ENCODE assay signal across 26 cellular contexts in genomic region chr3:7683431-7683830, GRCh38.
DNase-seq lines count a peak whose midpoint lies in the region; ATAC-seq and TF ChIP-seq lines count a peak whose summit lies in the region.
"Had no signal": no experiment of that assay in that cellular context is flagged by ENCODE, and none has a peak within 500 bp of the region (broad histone marks: within the 10 kb centered on the region; RNA-seq: fewer than 3 reads in every experiment).

No MANE protein-coding gene starts in this region.

- no peak for TF ChIP-seq POLR2A in thyroid gland (IDR thresholded peaks at IDR 0.05)

- H3K27me3 Mint-ChIP-seq in dendritic cell treated with granulocyte-macrophage colony-stimulating factor and Interleukin-4, amounts not matched to agents 40 ng/mL and 50 ng/mL, for 4 days: no peaks in the 10 kb centered on the region
- H3K27me3 Mint-ChIP-seq: IgD-negative memory B cell had no signal

- H3K4me3 Mint-ChIP-seq in dendritic cell treated with granulocyte-macrophage colony-stimulating factor and Interleukin-4, amounts not matched to agents 40 ng/mL and 50 ng/mL, for 4 days: no peak overlapping the region
- H3K4me3 Mint-ChIP-seq: CD4-positive, alpha-beta memory T cell; IgD-negative memory B cell; neural progenitor cell; T-cell had no signal

- H3K27me3 ChIP-seq in right atrium auricular region (no peaks in the 10 kb centered on the region), thyroid gland (no peaks in the 10 kb centered on the region)
- H3K27me3 ChIP-seq: neural progenitor cell, Peyer's patch, sigmoid colon, SJCRH30, uterus had no signal

- DNase-seq in OCI-M1 (lab: John Stamatoyannopoulos, UW) (peak; percentile 66), right atrium auricular region (ENCODE audit: low spot score) (no peak), thyroid gland (no peak), 8988T (no peak)
- DNase-seq: activated CD4-positive, alpha-beta T cell treated with anti-CD3 and anti-CD28 coated beads, Interleukin-2, amount 50 U/mL, for 48 hours; activated CD8-positive, alpha-beta memory T cell treated with anti-CD3 and anti-CD28 coated beads, Interleukin-2, amount 50 U/mL, for 4 hours; CD4-positive, alpha-beta memory T cell; central memory CD4-positive, alpha-beta T cell; kidney; NCI-H2081; NCI-H2227 treated with DMSO at 0.1 percent for 48 hours; posterior cingulate gyrus; sigmoid colon; SJCRH30; stimulated activated naive CD4-positive, alpha-beta T cell; T-cell; uterus had no signal

- peaks cover 31% of the 10 kb centered on the region for H3K9me3 Mint-ChIP-seq in dendritic cell treated with granulocyte-macrophage colony-stimulating factor and Interleukin-4, amounts not matched to agents 40 ng/mL and 50 ng/mL, for 4 days
- H3K9me3 Mint-ChIP-seq: neural progenitor cell had no signal

- H3K27ac ChIP-seq in right atrium auricular region: peak overlapping the region; percentile 20 to 22
- H3K27ac ChIP-seq in thyroid gland: peak overlapping the region; percentile 19 to 78 (median 35)
- H3K27ac ChIP-seq: lower lobe of right lung, neural progenitor cell, Peyer's patch, sigmoid colon, SJCRH30, uterus had no signal

- peaks cover 12% of the 10 kb centered on the region for H3K36me3 Mint-ChIP-seq in dendritic cell treated with granulocyte-macrophage colony-stimulating factor and Interleukin-4, amounts not matched to agents 40 ng/mL and 50 ng/mL, for 4 days (ENCODE audit: low read depth)
- H3K36me3 Mint-ChIP-seq: activated naive CD4-positive, alpha-beta T cell treated with anti-CD3 and anti-CD28 coated beads, Interleukin-2, amount 50 U/mL, for 72 hours; CD4-positive, alpha-beta memory T cell; IgD-negative memory B cell; neural progenitor cell; T-cell had no signal

- H3K9me3 ChIP-seq in right atrium auricular region: no peaks in the 10 kb centered on the region
- H3K9me3 ChIP-seq in thyroid gland: no peaks in the 10 kb centered on the region
- H3K9me3 ChIP-seq: lower lobe of right lung, Peyer's patch, SJCRH30, uterus had no signal

- H3K4me3 ChIP-seq in right atrium auricular region (no peak overlapping the region), thyroid gland (replicated peaks in 1 of 3) (no peak overlapping the region)
- H3K4me3 ChIP-seq: lower lobe of right lung, neural progenitor cell, Peyer's patch, sigmoid colon, SJCRH30, uterus had no signal

- intact Hi-C loops in dendritic cell treated with granulocyte-macrophage colony-stimulating factor and Interleukin-4, amounts not matched to agents 40 ng/mL and 50 ng/mL, for 4 days (cut with micrococcal nuclease): no loop called here
- intact Hi-C loops in thyroid gland (cut with DNase I): no loop called here

- TF ChIP-seq CTCF in right atrium auricular region (IDR thresholded peaks at IDR 0.05) (no peak), thyroid gland (IDR thresholded peaks at IDR 0.05) (no peak)

- peaks cover 0 to 11% of the 10 kb centered on the region in 2 donors for H3K4me1 ChIP-seq in right atrium auricular region
- H3K4me1 ChIP-seq in thyroid gland: peaks cover 20 to 23% of the 10 kb centered on the region in 2 donors
- H3K4me1 ChIP-seq: neural progenitor cell, Peyer's patch, SJCRH30, uterus had no signal

- H3K36me3 ChIP-seq in right atrium auricular region (no peaks in the 10 kb centered on the region), thyroid gland (no peaks in the 10 kb centered on the region)
- H3K36me3 ChIP-seq: lower lobe of right lung, neural progenitor cell, Peyer's patch, sigmoid colon, SJCRH30, uterus had no signal

- WGBS in thyroid gland, 2 donors: 80 to 90% methylated on average over 1 of the region's 1 CpG

- peak overlapping the region; percentile 37 for H3K27ac Mint-ChIP-seq in dendritic cell treated with granulocyte-macrophage colony-stimulating factor and Interleukin-4, amounts not matched to agents 40 ng/mL and 50 ng/mL, for 4 days
- H3K27ac Mint-ChIP-seq: activated naive CD4-positive, alpha-beta T cell treated with anti-CD3 and anti-CD28 coated beads, Interleukin-2, amount 50 U/mL, for 72 hours; CD4-positive, alpha-beta memory T cell; IgD-negative memory B cell; neural progenitor cell; T-cell had no signal

- no peak for ATAC-seq in HG02571 (IDR thresholded peaks at IDR 0.05; ENCODE audit: unreplicated experiment)
- no peak for ATAC-seq in GM18907 (IDR thresholded peaks at IDR 0.05; ENCODE audit: unreplicated experiment)
- ATAC-seq: activated CD4-positive, CD25-positive, alpha-beta regulatory T cell treated with anti-CD3 and anti-CD28 coated beads, Interleukin-2, amount 50 U/mL, for 24 hours; activated naive CD4-positive, alpha-beta T cell treated with anti-CD3 and anti-CD28 coated beads, Interleukin-2, amount 50 U/mL, for 72 hours; T-cell had no signal

- H3K4me1 Mint-ChIP-seq in dendritic cell treated with granulocyte-macrophage colony-stimulating factor and Interleukin-4, amounts not matched to agents 40 ng/mL and 50 ng/mL, for 4 days (ENCODE audit: low read depth): peaks cover 17% of the 10 kb centered on the region
- H3K4me1 Mint-ChIP-seq: CD4-positive, alpha-beta memory T cell; IgD-negative memory B cell; neural progenitor cell; T-cell had no signal
